10 cellular contexts compared by ENCODE assay signal in the genomic region with DNA sequence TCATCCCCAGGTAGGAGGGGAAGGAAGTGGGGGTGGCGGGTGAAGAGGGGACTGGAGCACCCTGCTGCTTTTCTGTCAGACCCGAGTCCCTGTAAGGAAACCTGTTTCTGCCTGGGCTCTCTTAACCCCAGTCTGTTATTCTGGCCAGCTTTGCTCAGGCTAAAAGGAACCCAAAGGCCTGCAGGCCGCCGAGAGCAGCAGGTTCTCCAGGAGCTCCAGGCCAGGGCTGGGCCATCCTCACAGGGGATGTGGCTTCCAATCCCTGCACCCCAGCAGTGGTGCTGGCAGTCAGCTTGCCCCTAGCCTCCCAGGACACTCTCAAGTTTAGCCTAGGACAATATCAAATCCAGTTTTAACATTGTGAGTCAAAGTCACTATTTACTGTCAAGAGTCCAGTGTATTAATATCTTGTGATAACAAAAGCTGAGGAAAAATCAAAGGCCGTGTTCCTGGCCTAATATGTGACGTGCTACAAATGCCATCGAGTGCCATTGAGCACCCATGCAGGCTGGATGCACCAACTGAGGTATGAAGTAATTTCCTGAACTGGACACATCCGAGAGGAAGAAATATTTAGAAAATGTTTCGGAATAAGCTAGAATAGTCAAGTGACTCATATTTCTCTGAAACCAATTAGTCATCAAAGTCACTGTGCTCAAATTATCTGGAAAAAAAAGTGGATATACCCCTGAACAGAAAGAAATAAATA. TPM values are rescaled to one million over a fixed set of nuclear protein-coding genes. Genes with fewer than 3 reads are reported as not detected.
DNase-seq lines count a peak whose midpoint lies in the region; ATAC-seq and TF ChIP-seq lines count a peak whose summit lies in the region.
"Had no signal": no experiment of that assay in that cellular context is flagged by ENCODE, and none has a peak within 500 bp of the region (broad histone marks: within the 10 kb centered on the region; RNA-seq: fewer than 3 reads in every experiment).

No MANE protein-coding gene starts in this region.

- peak; percentile 15 to 67 for TF ChIP-seq EP300 in tibial nerve (IDR thresholded peaks at IDR 0.05)

- peak overlapping the region; percentile 33 for H2AFZ ChIP-seq in mammary epithelial cell (ENCODE audit: low read depth, low read length)

- H3K9me3 ChIP-seq in mammary epithelial cell (replicated peaks; ENCODE audit: insufficient read depth, low read length) (no peaks in the 10 kb centered on the region), tibial nerve (no peaks in the 10 kb centered on the region)

- no TSS peak for BruUV-seq in mammary epithelial cell (replicated peaks; lab: Mats Ljungman, UMichigan)

- ATAC-seq in HG03460 (IDR thresholded peaks at IDR 0.05; ENCODE audit: unreplicated experiment) (no peak), GM18511 (IDR thresholded peaks at IDR 0.05; ENCODE audit: unreplicated experiment) (no peak)

- no peak for TF ChIP-seq POLR2A in tibial nerve (IDR thresholded peaks at IDR 0.05)

- H4K20me1 ChIP-seq in mammary epithelial cell (ENCODE audit: insufficient read depth, low read length), result no peaks in the 10 kb centered on the region

- intact Hi-C loops in mammary epithelial cell (cut with micrococcal nuclease), result loop anchor here (10.0 kb wide), 1 partner anchor 1914 kb away; no protein-coding TSS in a partner anchor

- H3K4me1 ChIP-seq in mammary epithelial cell (ENCODE audit: insufficient read depth, low read length) (peaks cover 16% of the 10 kb centered on the region), tibial nerve (peaks cover 0 to 23% (median 2%) of the 10 kb centered on the region in 4 donors)

- TF ChIP-seq CTCF in mammary epithelial cell (conservative IDR thresholded peaks at IDR 0.05 in 1 of 2, IDR thresholded peaks at IDR 0.05 in 1 of 2; ENCODE audit: extremely low read depth in 1 of 2, insufficient read depth in 1 of 2, low read depth in 1 of 2, low read length in 2 of 2) (no peak), tibial nerve (IDR thresholded peaks at IDR 0.05) (no peak)

- in situ Hi-C loops in mammary epithelial cell (cut with MboI; ENCODE audit: low sequenced_read_pairs in 2 of 2), result no loop called here

- no peak overlapping the region for H3K9ac ChIP-seq in mammary epithelial cell (ENCODE audit: insufficient read depth, low read length)

- H3K4me2 ChIP-seq in mammary epithelial cell (ENCODE audit: insufficient read depth, low read depth, low read length), result peak overlapping the region; percentile 19

- 24% methylated on average over 7 of the region's 9 CpGs for WGBS in mammary epithelial cell (ENCODE audit: low coverage, missing lambda C conversion rate)
- WGBS in tibial nerve, 2 donors, result 46 to 57% methylated on average over 9 of the region's 9 CpGs

- dilution Hi-C loops in mammary epithelial cell (cut with HindIII; ENCODE audit: low sequenced_read_pairs), result loop anchor here (5.0 kb wide), 1 partner anchor 36 kb away; a partner anchor contains a TSS

- CTCF ChIA-PET in mammary epithelial cell (lab: Charles Lee; ENCODE audit: low non-redundant PET), result no interaction called here

- H3K27ac ChIP-seq in mammary epithelial cell (ENCODE audit: insufficient read depth, low read depth, low read length), result no peak overlapping the region
- H3K27ac ChIP-seq in tibial nerve, result peak overlapping the region in 3 of 4 donors; percentile 56 to 83 (median 63)

- no peaks in the 10 kb centered on the region for H3K79me2 ChIP-seq in mammary epithelial cell (ENCODE audit: insufficient read depth, low read length)

- H3K4me3 ChIP-seq in mammary epithelial cell (replicated peaks in 1 of 3; ENCODE audit: insufficient read depth in 1 of 3, low read depth in 2 of 3, low read length in 3 of 3), result no peak overlapping the region
- no peak overlapping the region for H3K4me3 ChIP-seq in tibial nerve

- H3K36me3 ChIP-seq in mammary epithelial cell (ENCODE audit: insufficient read depth, low read length) (no peaks in the 10 kb centered on the region), tibial nerve (peaks cover 0 to 3% (median 0%) of the 10 kb centered on the region in 3 donors)

- H3K27me3 ChIP-seq in mammary epithelial cell (ENCODE audit: insufficient read depth, low read length), result no peaks in the 10 kb centered on the region
- no peaks in the 10 kb centered on the region for H3K27me3 ChIP-seq in tibial nerve

- peak; percentile 79 for DNase-seq in HT1080 (ENCODE audit: low read depth)
- peak; percentile 66 for DNase-seq in mammary epithelial cell
- DNase-seq in iris pigment epithelial cell (ENCODE audit: low read depth), result peak; percentile 82
- no peak for DNase-seq in tibial nerve (ENCODE audit: low spot score in 2 of 2)
- no peak for DNase-seq in OCI-M2 (lab: John Stamatoyannopoulos, UW; ENCODE audit: unreplicated experiment)
- DNase-seq in stimulated activated CD4-positive, alpha-beta T cell treated with anti-CD3 and anti-CD28 coated beads, Interleukin-2, amount 100 ng/mL, for 48 hours, result no peak
- DNase-seq: activated CD4-positive, alpha-beta T cell treated with anti-CD3 and anti-CD28 coated beads, Interleukin-2, amount 50 U/mL, for 1 hour; NCI-H524 treated with DMSO at 0.1 percent for 48 hours had no signal

RNA-seq across cellular contexts. Expression of a gene that starts 7.0 kb away (rescaled TPM):
- total RNA-seq in HT1080 (2014; rRNA removed; shearing (Covaris generic)), result 0.55 TPM in 1 of 2 replicates, not detected in the other
- polyA plus RNA-seq in HT1080 (2015; cell fraction: cytosol; rRNA removed), result 0.01 TPM in 1 of 2 replicates, not detected in the other
- polyA plus RNA-seq in HT1080 (2015; cell fraction: nucleus; rRNA removed), result 0.07 TPM in 2 replicates
- total RNA-seq in mammary epithelial cell (under 1 TPM in 1 of 2 donors, not detected in 1; 0.17 TPM), tibial nerve (1 to 10 TPM in 2 of 4 donors, under 1 TPM in 2; 0.44 to 8.4 (median 0.82) TPM)
- polyA plus RNA-seq in mammary epithelial cell, result 0.09 TPM
- polyA minus RNA-seq in mammary epithelial cell, result not detected

RNA-seq across cellular contexts. Expression of a gene that starts 38.1 kb away (rescaled TPM):
- 10.1 and 14.4 TPM in 2 replicates for total RNA-seq in HT1080 (2014; rRNA removed; shearing (Covaris generic))
- 14.9 and 18.3 TPM in 2 replicates for polyA plus RNA-seq in HT1080 (2015; cell fraction: cytosol; rRNA removed)
- 21.5 and 27.1 TPM in 2 replicates for polyA plus RNA-seq in HT1080 (2015; cell fraction: nucleus; rRNA removed)
- total RNA-seq in mammary epithelial cell (10 to 100 TPM; 31.3 to 36.8 TPM), tibial nerve (10 to 100 TPM; 26.2 to 29.4 (median 27.8) TPM)
- 23.2 TPM for polyA plus RNA-seq in mammary epithelial cell
- 12.4 TPM for polyA minus RNA-seq in mammary epithelial cell

Comparison
In these comparisons a context has a peak if more than half of its experiments do, and no peak if none do; other contexts are left out.
1. DNase-seq: peak in HT1080 (single experiment), mammary epithelial cell (single experiment) and iris pigment epithelial cell (single experiment); none in tibial nerve (0 of 2), OCI-M2 (single experiment) and stimulated activated CD4-positive, alpha-beta T cell treated with anti-CD3 and anti-CD28 coated beads, Interleukin-2, amount 100 ng/mL, for 48 hours (0 of 2).